Comparison of ENCODE assay signal across 1 cellular context in the genomic region with DNA sequence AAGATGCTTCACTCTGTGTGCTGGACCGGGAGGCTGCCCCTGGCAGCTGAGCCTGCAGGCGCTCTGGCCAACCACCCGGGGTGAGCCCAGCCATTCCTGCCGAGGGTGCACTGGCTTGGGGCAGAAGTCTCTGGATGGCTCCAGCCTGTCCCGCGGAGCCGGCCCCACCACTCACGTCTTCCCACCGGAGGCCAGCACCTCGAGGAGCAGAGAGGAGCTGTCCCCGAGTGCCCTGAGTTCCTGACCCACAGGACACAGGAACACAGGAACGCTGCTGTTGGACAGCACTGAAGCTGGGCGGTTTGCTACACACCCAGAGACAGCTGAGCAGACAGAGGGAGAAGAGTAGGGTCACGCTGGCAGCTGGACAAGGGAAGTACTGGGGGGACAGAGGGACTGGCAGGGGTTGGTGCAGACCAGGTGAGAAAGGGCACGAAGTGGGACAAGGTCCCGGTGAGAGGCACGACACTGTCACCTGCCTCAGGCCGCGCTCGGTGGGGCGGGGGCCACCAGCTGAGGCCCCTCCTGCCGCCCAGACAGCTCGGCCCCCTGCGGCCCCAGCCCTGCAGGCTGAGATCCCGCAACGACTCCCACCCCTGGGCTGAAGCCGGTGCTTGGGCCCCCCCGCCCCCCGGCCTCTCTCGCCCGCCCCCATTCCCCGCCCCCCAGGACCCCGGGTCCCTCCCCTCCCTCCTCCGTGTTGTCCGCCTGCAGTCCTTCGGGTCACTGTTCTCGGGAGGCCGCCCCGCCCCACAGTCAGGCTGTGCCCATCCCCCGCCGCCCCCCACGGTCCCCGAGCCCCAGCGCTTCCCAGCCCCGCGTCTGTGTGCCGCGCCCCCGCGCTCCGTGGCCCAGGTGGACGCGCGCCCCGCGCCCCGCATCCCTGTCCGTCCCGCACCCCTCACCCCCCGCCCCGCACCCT.
TF ChIP-seq lines count a peak whose summit lies in the region.

No MANE protein-coding gene starts in this region.

TF ChIP-seq in GM23338, 12 proteins besides CTCF, POLR2A, EP300 and RAD21 (continued from another document):
- TF ChIP-seq, protein P1, sequence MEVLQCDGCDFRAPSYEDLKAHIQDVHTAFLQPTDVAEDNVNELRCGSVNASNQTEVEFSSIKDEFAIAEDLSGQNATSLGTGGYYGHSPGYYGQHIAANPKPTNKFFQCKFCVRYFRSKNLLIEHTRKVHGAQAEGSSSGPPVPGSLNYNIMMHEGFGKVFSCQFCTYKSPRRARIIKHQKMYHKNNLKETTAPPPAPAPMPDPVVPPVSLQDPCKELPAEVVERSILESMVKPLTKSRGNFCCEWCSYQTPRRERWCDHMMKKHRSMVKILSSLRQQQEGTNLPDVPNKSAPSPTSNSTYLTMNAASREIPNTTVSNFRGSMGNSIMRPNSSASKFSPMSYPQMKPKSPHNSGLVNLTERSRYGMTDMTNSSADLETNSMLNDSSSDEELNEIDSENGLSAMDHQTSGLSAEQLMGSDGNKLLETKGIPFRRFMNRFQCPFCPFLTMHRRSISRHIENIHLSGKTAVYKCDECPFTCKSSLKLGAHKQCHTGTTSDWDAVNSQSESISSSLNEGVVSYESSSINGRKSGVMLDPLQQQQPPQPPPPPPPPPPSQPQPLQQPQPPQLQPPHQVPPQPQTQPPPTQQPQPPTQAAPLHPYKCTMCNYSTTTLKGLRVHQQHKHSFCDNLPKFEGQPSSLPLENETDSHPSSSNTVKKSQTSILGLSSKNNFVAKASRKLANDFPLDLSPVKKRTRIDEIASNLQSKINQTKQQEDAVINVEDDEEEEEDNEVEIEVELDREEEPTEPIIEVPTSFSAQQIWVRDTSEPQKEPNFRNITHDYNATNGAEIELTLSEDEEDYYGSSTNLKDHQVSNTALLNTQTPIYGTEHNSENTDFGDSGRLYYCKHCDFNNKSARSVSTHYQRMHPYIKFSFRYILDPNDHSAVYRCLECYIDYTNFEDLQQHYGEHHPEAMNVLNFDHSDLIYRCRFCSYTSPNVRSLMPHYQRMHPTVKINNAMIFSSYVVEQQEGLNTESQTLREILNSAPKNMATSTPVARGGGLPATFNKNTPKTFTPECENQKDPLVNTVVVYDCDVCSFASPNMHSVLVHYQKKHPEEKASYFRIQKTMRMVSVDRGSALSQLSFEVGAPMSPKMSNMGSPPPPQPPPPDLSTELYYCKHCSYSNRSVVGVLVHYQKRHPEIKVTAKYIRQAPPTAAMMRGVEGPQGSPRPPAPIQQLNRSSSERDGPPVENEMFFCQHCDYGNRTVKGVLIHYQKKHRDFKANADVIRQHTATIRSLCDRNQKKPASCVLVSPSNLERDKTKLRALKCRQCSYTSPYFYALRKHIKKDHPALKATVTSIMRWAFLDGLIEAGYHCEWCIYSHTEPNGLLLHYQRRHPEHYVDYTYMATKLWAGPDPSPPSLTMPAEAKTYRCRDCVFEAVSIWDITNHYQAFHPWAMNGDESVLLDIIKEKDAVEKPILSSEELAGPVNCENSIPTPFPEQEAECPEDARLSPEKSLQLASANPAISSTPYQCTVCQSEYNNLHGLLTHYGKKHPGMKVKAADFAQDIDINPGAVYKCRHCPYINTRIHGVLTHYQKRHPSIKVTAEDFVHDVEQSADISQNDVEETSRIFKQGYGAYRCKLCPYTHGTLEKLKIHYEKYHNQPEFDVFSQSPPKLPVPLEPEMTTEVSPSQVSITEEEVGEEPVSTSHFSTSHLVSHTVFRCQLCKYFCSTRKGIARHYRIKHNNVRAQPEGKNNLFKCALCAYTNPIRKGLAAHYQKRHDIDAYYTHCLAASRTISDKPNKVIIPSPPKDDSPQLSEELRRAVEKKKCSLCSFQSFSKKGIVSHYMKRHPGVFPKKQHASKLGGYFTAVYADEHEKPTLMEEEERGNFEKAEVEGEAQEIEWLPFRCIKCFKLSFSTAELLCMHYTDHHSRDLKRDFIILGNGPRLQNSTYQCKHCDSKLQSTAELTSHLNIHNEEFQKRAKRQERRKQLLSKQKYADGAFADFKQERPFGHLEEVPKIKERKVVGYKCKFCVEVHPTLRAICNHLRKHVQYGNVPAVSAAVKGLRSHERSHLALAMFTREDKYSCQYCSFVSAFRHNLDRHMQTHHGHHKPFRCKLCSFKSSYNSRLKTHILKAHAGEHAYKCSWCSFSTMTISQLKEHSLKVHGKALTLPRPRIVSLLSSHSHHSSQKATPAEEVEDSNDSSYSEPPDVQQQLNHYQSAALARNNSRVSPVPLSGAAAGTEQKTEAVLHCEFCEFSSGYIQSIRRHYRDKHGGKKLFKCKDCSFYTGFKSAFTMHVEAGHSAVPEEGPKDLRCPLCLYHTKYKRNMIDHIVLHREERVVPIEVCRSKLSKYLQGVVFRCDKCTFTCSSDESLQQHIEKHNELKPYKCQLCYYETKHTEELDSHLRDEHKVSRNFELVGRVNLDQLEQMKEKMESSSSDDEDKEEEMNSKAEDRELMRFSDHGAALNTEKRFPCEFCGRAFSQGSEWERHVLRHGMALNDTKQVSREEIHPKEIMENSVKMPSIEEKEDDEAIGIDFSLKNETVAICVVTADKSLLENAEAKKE (CRISPR knock-in tag; IDR thresholded peaks at IDR 0.05), result no peak
